In the genomic region with DNA sequence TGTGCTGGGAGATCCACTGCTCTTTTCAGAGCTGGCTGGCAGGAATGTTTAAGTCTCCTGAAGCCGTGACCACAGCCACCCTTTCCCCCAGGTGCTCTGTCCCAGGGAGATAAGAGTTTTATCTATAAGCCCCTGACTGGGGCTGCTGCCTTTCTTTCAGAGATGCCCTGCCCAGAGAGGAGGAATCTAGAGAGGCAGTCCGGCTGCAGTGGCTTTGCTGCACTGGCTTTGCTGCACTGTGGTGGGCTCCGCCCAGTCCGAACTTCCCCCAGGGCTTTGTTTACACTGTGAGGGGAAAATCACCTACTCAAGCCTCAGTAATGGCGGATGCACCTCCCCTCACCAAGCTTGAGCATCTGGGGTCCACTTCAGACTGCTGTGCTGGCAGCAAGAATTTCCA, we compare ENCODE assay signal across 3 cellular contexts. TPM values are rescaled to one million over a fixed set of nuclear protein-coding genes. Genes with fewer than 3 reads are reported as not detected.
"Had no signal": no experiment of that assay in that cellular context is flagged by ENCODE, and none has a peak within 500 bp of the region (broad histone marks: within the 10 kb centered on the region; RNA-seq: fewer than 3 reads in every experiment).

No MANE protein-coding gene starts in this region.

RNA-seq across cellular contexts. Expression of gene CLECL1, which starts 47.5 kb away (rescaled TPM):
- total RNA-seq: body of pancreas, lower leg skin, suprapubic skin had no signal
